ENCODE assay signal across 1 cellular context in the genomic region with DNA sequence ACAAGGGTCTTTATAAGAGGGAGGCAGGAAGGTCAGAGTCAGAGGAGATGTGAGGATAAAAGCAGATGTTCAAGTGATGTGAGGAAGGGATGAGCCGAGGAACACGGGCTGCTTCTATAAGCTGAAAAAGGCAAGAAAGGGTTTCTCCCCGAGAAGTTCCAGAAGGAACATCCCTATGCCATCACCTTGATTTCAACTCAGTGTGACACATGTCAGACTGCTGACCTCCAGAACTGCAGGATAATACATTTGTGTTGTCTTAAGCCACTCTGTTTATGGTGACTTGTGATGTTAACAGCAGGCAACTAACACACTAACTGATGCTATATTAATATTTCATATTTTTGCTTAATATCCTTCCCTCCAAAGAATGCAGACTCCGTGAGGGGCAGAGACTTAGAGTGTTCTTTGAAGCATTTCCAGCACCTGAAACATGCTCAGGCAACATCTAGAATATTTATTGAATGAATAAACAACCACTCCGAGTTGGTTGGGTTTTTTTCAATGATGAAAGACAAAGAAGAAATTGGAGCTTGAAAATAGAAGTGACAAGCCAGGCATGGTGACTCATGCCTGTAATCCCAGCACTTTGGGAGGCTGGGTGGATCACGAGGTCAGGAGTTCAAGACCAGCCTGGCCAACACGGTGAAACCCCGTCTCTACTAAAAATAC.
TF ChIP-seq lines count a peak whose summit lies in the region.

No MANE protein-coding gene starts in this region.

TF ChIP-seq in SK-N-SH treated with all-trans-retinoic acid at 6 μM for 48 hours, 23 proteins besides CTCF, POLR2A, EP300 and RAD21 (continued from another document):
- TF ChIP-seq, protein P1, sequence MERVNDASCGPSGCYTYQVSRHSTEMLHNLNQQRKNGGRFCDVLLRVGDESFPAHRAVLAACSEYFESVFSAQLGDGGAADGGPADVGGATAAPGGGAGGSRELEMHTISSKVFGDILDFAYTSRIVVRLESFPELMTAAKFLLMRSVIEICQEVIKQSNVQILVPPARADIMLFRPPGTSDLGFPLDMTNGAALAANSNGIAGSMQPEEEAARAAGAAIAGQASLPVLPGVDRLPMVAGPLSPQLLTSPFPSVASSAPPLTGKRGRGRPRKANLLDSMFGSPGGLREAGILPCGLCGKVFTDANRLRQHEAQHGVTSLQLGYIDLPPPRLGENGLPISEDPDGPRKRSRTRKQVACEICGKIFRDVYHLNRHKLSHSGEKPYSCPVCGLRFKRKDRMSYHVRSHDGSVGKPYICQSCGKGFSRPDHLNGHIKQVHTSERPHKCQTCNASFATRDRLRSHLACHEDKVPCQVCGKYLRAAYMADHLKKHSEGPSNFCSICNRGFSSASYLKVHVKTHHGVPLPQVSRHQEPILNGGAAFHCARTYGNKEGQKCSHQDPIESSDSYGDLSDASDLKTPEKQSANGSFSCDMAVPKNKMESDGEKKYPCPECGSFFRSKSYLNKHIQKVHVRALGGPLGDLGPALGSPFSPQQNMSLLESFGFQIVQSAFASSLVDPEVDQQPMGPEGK (CRISPR knock-in tag; IDR thresholded peaks at IDR 0.05; ENCODE audit: borderline replicate concordance): no peak
- TF ChIP-seq TOX (CRISPR knock-in tag; IDR thresholded peaks at IDR 0.05; ENCODE audit: borderline replicate concordance): no peak
- TF ChIP-seq, protein P2, sequence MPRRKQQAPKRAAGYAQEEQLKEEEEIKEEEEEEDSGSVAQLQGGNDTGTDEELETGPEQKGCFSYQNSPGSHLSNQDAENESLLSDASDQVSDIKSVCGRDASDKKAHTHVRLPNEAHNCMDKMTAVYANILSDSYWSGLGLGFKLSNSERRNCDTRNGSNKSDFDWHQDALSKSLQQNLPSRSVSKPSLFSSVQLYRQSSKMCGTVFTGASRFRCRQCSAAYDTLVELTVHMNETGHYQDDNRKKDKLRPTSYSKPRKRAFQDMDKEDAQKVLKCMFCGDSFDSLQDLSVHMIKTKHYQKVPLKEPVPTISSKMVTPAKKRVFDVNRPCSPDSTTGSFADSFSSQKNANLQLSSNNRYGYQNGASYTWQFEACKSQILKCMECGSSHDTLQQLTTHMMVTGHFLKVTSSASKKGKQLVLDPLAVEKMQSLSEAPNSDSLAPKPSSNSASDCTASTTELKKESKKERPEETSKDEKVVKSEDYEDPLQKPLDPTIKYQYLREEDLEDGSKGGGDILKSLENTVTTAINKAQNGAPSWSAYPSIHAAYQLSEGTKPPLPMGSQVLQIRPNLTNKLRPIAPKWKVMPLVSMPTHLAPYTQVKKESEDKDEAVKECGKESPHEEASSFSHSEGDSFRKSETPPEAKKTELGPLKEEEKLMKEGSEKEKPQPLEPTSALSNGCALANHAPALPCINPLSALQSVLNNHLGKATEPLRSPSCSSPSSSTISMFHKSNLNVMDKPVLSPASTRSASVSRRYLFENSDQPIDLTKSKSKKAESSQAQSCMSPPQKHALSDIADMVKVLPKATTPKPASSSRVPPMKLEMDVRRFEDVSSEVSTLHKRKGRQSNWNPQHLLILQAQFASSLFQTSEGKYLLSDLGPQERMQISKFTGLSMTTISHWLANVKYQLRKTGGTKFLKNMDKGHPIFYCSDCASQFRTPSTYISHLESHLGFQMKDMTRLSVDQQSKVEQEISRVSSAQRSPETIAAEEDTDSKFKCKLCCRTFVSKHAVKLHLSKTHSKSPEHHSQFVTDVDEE (CRISPR knock-in tag; IDR thresholded peaks at IDR 0.05): no peak
- TF ChIP-seq, protein P3, sequence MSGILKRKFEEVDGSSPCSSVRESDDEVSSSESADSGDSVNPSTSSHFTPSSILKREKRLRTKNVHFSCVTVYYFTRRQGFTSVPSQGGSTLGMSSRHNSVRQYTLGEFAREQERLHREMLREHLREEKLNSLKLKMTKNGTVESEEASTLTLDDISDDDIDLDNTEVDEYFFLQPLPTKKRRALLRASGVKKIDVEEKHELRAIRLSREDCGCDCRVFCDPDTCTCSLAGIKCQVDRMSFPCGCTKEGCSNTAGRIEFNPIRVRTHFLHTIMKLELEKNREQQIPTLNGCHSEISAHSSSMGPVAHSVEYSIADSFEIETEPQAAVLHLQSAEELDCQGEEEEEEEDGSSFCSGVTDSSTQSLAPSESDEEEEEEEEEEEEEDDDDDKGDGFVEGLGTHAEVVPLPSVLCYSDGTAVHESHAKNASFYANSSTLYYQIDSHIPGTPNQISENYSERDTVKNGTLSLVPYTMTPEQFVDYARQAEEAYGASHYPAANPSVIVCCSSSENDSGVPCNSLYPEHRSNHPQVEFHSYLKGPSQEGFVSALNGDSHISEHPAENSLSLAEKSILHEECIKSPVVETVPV (CRISPR knock-in tag; IDR thresholded peaks at IDR 0.05): no peak
- no peak for TF ChIP-seq ISL1 (CRISPR knock-in tag; IDR thresholded peaks at IDR 0.05)
- no peak for TF ChIP-seq ZNF565 (CRISPR knock-in tag; conservative IDR thresholded peaks at IDR 0.05; ENCODE audit: low read depth)
- no peak for TF ChIP-seq BACH2 (CRISPR knock-in tag; IDR thresholded peaks at IDR 0.05; ENCODE audit: borderline replicate concordance)
- TF ChIP-seq ZNF8 (CRISPR knock-in tag; IDR thresholded peaks at IDR 0.05): no peak
- no peak for TF ChIP-seq ZC3H10 (CRISPR knock-in tag; IDR thresholded peaks at IDR 0.05)
- no peak for TF ChIP-seq ZFP3 (CRISPR knock-in tag; IDR thresholded peaks at IDR 0.05)
